12 cellular contexts compared by ENCODE assay signal in the genomic region with DNA sequence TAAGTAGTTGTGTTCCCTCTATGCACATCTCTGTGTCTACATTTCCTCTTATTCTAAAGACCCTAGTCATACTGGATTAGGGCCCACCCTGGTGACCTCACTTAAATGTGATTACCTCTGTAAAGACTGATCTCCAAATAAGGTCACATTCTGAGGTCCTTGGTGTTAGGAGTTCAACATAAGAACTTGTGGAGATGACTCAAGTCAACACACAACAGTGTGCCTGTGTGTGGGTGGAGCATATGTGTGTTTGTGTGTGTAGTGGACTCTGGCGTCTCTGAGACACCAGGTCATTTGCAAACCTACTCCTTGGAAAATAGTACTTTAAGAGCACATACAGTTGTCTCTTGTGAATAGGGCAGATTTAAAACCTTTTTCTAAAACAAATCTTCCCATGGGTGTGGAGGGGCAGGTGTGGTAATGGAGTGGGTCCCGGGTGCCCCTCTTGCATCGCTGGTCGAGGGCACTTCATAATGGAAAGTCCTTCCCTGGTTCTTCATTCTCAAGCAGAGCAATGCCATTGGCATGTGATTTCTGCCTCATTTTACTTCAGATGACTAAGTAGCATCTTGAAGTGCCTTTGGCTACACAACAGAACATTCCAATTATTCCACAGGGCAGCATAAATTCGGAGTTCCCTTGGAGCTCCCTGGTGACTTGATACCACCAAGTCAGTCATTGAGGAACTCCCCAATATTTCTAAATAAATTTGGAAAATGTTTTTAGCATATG.
A peak's percentile ranks its signal among the peaks of the same experiment; 100 is the strongest.
DNase-seq lines count a peak whose midpoint lies in the region; TF ChIP-seq lines count a peak whose summit lies in the region.
"Had no signal": no experiment of that assay in that cellular context is flagged by ENCODE, and none has a peak within 500 bp of the region (broad histone marks: within the 10 kb centered on the region; RNA-seq: fewer than 3 reads in every experiment).

No MANE protein-coding gene starts in this region.

- peaks cover 5% of the 10 kb centered on the region for H3K4me1 ChIP-seq in colonic mucosa

- H3K9me3 ChIP-seq in colonic mucosa, result no peaks in the 10 kb centered on the region

- CTCF ChIA-PET in activated naive CD4-positive, alpha-beta T cell treated with anti-CD3 and anti-CD28 coated beads, Interleukin-2, amount 10 ng/mL, durations not matched to agents 7 days and 5 days (lab: Charles Lee), result no interaction called here
- CTCF ChIA-PET in Calu3 (lab: Charles Lee), result no interaction called here

- H3K9me3 Mint-ChIP-seq in nephron (no peaks in the 10 kb centered on the region), Calu3 (ENCODE audit: low read depth, unreplicated experiment) (no peaks in the 10 kb centered on the region)
- H3K9me3 Mint-ChIP-seq in activated naive CD4-positive, alpha-beta T cell treated with anti-CD3 and anti-CD28 coated beads, Interleukin-2, amount 10 ng/mL, durations not matched to agents 7 days and 5 days, result no peaks in the 10 kb centered on the region
- H3K9me3 Mint-ChIP-seq: CD8-positive, alpha-beta memory T cell had no signal

- H3K27ac Mint-ChIP-seq in nephron, result peak overlapping the region; percentile 16 to 99 (median 50)
- H3K27ac Mint-ChIP-seq in activated naive CD4-positive, alpha-beta T cell treated with anti-CD3 and anti-CD28 coated beads, Interleukin-2, amount 10 ng/mL, durations not matched to agents 7 days and 5 days, result no peak overlapping the region
- no peak overlapping the region for H3K27ac Mint-ChIP-seq in Calu3 (ENCODE audit: unreplicated experiment)
- H3K27ac Mint-ChIP-seq: CD8-positive, alpha-beta memory T cell had no signal

- in situ Hi-C loops in ACHN (cut with HindIII; ENCODE audit: low pct_ligation_motif_present, low pct_unique_long_range_greater_than_20kb, low sequenced_read_pairs), result no loop called here

- H3K36me3 ChIP-seq in colonic mucosa, result no peaks in the 10 kb centered on the region

- DNase-seq in ACHN (peak; percentile 63), HCEC 1CT (peak; percentile 80), colonic mucosa (no peak), HPDE6-E6E7 (ENCODE audit: extremely low spot score) (no peak), D341Med (ENCODE audit: low spot score) (no peak), Calu3 (no peak)
- no peak for DNase-seq in activated naive CD4-positive, alpha-beta T cell treated with anti-CD3 and anti-CD28 coated beads, Interleukin-2, amount 10 ng/mL, durations not matched to agents 7 days and 5 days
- DNase-seq: activated CD4-positive, CD25-positive, alpha-beta regulatory T cell treated with anti-CD3 and anti-CD28 coated beads, Interleukin-2, amount 50 U/mL, for 72 hours; CD8-positive, alpha-beta memory T cell; stimulated activated CD4-positive, alpha-beta T cell treated with anti-CD3 and anti-CD28 coated beads, Interleukin-1b, Interleukin-23, amount 100 ng/mL, for 48 hours had no signal

- H3K27me3 Mint-ChIP-seq in nephron (ENCODE audit: low read depth), result no peaks in the 10 kb centered on the region
- H3K27me3 Mint-ChIP-seq in activated naive CD4-positive, alpha-beta T cell treated with anti-CD3 and anti-CD28 coated beads, Interleukin-2, amount 10 ng/mL, durations not matched to agents 7 days and 5 days, result no peaks in the 10 kb centered on the region
- H3K27me3 Mint-ChIP-seq in Calu3 (ENCODE audit: unreplicated experiment), result no peaks in the 10 kb centered on the region

- intact Hi-C loops in colonic mucosa (cut with DNase I), result no loop called here
- intact Hi-C loops in Calu3 (cut with micrococcal nuclease; ENCODE audit: unreplicated experiment), result no loop called here

- H3K4me3 ChIP-seq in colonic mucosa, result no peak overlapping the region

- H3K27me3 ChIP-seq in colonic mucosa, result no peaks in the 10 kb centered on the region

- H3K4me1 Mint-ChIP-seq in nephron, result peaks cover 56% of the 10 kb centered on the region
- peaks cover 42% of the 10 kb centered on the region for H3K4me1 Mint-ChIP-seq in activated naive CD4-positive, alpha-beta T cell treated with anti-CD3 and anti-CD28 coated beads, Interleukin-2, amount 10 ng/mL, durations not matched to agents 7 days and 5 days
- H3K4me1 Mint-ChIP-seq in Calu3 (ENCODE audit: low read depth, unreplicated experiment), result peaks cover 10% of the 10 kb centered on the region

- H3K27ac ChIP-seq in colonic mucosa, result peak overlapping the region; percentile 6
- H3K27ac ChIP-seq: RWPE1 had no signal

- TF ChIP-seq CTCF in colonic mucosa (IDR thresholded peaks at IDR 0.05) (no peak), nephron (IDR thresholded peaks at IDR 0.05; ENCODE audit: unreplicated experiment in 3 of 3) (no peak), Calu3 (IDR thresholded peaks at IDR 0.05; ENCODE audit: unreplicated experiment) (no peak)

- no peak overlapping the region for H3K9ac ChIP-seq in colonic mucosa (ENCODE audit: low read depth in 2 of 2, low read length in 2 of 2)

- H3K4me3 Mint-ChIP-seq in nephron (no peak overlapping the region), Calu3 (ENCODE audit: low read depth, unreplicated experiment) (no peak overlapping the region)
- no peak overlapping the region for H3K4me3 Mint-ChIP-seq in activated naive CD4-positive, alpha-beta T cell treated with anti-CD3 and anti-CD28 coated beads, Interleukin-2, amount 10 ng/mL, durations not matched to agents 7 days and 5 days
- H3K4me3 Mint-ChIP-seq: CD8-positive, alpha-beta memory T cell had no signal

- no peaks in the 10 kb centered on the region for H3K36me3 Mint-ChIP-seq in nephron (ENCODE audit: low read depth)
- H3K36me3 Mint-ChIP-seq in activated naive CD4-positive, alpha-beta T cell treated with anti-CD3 and anti-CD28 coated beads, Interleukin-2, amount 10 ng/mL, durations not matched to agents 7 days and 5 days, result peaks cover 10% of the 10 kb centered on the region
- H3K36me3 Mint-ChIP-seq in Calu3 (ENCODE audit: insufficient read depth, unreplicated experiment), result peaks cover 21% of the 10 kb centered on the region
- H3K36me3 Mint-ChIP-seq: CD8-positive, alpha-beta memory T cell had no signal

- no TSS peak for BruUV-seq in Calu3 (replicated peaks; lab: Mats Ljungman, UMichigan)

Comparison
In these comparisons a context has a peak if more than half of its experiments do, and no peak if none do; other contexts are left out.
1. DNase-seq: peak in ACHN (single experiment) and HCEC 1CT (single experiment); none in colonic mucosa (single experiment), HPDE6-E6E7 (single experiment), D341Med (single experiment), activated naive CD4-positive, alpha-beta T cell treated with anti-CD3 and anti-CD28 coated beads, Interleukin-2, amount 10 ng/mL, durations not matched to agents 7 days and 5 days (single experiment) and Calu3 (single experiment).
2. H3K27ac Mint-ChIP-seq: peak in nephron (3 of 3); none in activated naive CD4-positive, alpha-beta T cell treated with anti-CD3 and anti-CD28 coated beads, Interleukin-2, amount 10 ng/mL, durations not matched to agents 7 days and 5 days (single experiment) and Calu3 (single experiment).